12 cellular contexts compared by ENCODE assay signal in the genomic region with DNA sequence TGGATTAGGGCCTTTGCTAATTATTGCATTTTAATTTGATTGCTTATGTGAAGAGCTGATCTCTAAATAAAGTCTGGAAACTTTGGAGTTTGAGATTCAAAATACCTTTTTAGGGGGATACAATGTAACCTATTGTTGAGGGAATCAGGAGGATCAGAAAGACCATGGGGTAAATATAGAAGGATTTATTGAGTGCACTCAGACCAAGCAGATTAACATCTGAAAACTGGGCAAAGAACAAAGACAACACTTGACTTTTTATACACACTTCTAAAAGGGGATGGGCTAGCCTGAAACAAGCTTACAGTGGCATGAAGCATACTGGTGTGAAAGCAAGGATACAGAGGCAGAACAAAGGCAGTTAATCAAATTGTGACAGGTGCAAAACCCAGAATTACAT.
"Had no signal": no experiment of that assay in that cellular context is flagged by ENCODE, and none has a peak within 500 bp of the region (broad histone marks: within the 10 kb centered on the region; RNA-seq: fewer than 3 reads in every experiment).

No MANE protein-coding gene starts in this region.

- DNase-seq: activated CD4-positive, alpha-beta T cell treated with anti-CD3 and anti-CD28 coated beads, Interleukin-2, amount 50 U/mL, for 4 hours; activated CD8-positive, alpha-beta memory T cell treated with anti-CD3 and anti-CD28 coated beads, Interleukin-2, amount 10 ng/mL, durations not matched to agents 7 days and 5 days; activated effector memory CD4-positive, alpha-beta T cell treated with Interleukin-2 at 50 U/mL for 16 hours; activated T-cell treated with anti-CD3 and anti-CD28 coated beads, Interleukin-2, amount 50 U/mL, for 24 hours; left ventricle myocardium superior; pancreas; stimulated activated CD4-positive, alpha-beta T cell treated with anti-CD3 and anti-CD28 coated beads, Interleukin-12 subunit alpha, Interleukin-12 subunit beta, amount 100 ng/mL, for 4 hours; stimulated activated naive CD4-positive, alpha-beta T cell; trophoblast cell had no signal

- FAIRE-seq: bronchial epithelial cell, pancreas had no signal

- H3K27me3 ChIP-seq: gastroesophageal sphincter, pancreas had no signal

- ATAC-seq: activated CD4-positive, CD25-positive, alpha-beta regulatory T cell treated with anti-CD3 and anti-CD28 coated beads, Interleukin-2, amount 50 U/mL, for 24 hours; activated CD8-positive, alpha-beta memory T cell treated with anti-CD3 and anti-CD28 coated beads, Interleukin-2, amount 10 ng/mL, durations not matched to agents 7 days and 5 days; gastroesophageal sphincter; left ventricle myocardium superior; pancreas had no signal

- H3K36me3 ChIP-seq: gastroesophageal sphincter, pancreas had no signal

- H3K4me3 ChIP-seq: gastroesophageal sphincter, pancreas had no signal

- H3K27ac ChIP-seq: gastroesophageal sphincter, pancreas had no signal

- H3K4me1 ChIP-seq: gastroesophageal sphincter, pancreas had no signal

- H3K9me3 ChIP-seq: pancreas had no signal
